In the genomic region with DNA sequence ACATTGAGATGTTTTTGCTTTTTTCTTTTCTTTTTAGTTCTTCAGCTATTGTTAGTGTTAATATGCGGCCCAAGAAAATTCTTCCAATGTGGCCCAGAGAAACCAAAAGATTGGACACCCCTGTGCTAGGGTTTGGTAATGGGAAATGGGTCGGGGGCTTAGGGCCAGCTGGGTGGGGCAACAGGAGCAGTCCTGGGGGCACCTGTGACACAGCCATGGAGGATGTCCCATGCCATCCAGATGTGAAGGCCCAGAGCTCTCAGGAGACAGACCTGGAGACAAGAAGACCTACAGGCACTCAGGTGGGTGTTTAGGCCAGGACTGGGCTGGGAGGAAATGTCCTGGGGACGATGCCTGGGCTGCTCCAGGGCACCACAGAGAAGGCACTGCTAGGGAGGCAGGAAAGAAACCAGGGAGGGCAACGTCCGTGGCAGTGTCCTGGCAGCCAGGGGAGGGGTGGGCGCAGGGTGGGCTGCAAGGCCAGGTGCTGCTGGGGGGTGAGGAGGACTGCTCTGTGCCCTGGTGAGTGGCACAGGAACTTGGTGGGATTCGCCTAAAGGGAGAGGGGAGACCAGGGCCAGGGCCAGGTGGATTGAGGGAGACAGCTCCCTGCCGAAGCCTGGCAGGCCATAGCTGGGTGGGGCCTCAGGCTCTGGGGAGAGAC, we compare ENCODE assay signal across 21 cellular contexts. TPM values are rescaled to one million over a fixed set of nuclear protein-coding genes. Genes with fewer than 3 reads are reported as not detected.
DNase-seq lines count a peak whose midpoint lies in the region; ATAC-seq and TF ChIP-seq lines count a peak whose summit lies in the region.
"Had no signal": no experiment of that assay in that cellular context is flagged by ENCODE, and none has a peak within 500 bp of the region (broad histone marks: within the 10 kb centered on the region; RNA-seq: fewer than 3 reads in every experiment).

No MANE protein-coding gene starts in this region.

- RAD21 ChIA-PET in HCT116 (lab: Charles Lee; ENCODE audit: low non-redundant PET in 1 of 2, low total read pairs in 2 of 2, uncharacterized antibody in 2 of 2, unreplicated experiment in 2 of 2), result no interaction called here

- H3K79me1 ChIP-seq in trophoblast cell (ENCODE audit: low read length), result peaks cover 6% of the 10 kb centered on the region

- ATAC-seq in CD4-positive, alpha-beta T cell (ENCODE audit: poor library complexity), result no peak
- ATAC-seq in HCT116, result no peak
- no peak for ATAC-seq in heart right ventricle
- no peak for ATAC-seq in HG03439 (IDR thresholded peaks at IDR 0.05; ENCODE audit: unreplicated experiment)
- ATAC-seq: mucosa of descending colon had no signal

- no peak overlapping the region for H3K4ac ChIP-seq in trophoblast cell (ENCODE audit: low read depth, low read length)

- no peak overlapping the region for H3K18ac ChIP-seq in trophoblast cell (ENCODE audit: low read length)

- no peak overlapping the region for H2BK120ac ChIP-seq in trophoblast cell (ENCODE audit: insufficient read depth, low read length, poor library complexity)

- no peak overlapping the region for H2BK12ac ChIP-seq in trophoblast cell (ENCODE audit: low read length)

- H3K27me3 Mint-ChIP-seq in CD4-positive, alpha-beta T cell, result no peaks in the 10 kb centered on the region
- no peaks in the 10 kb centered on the region for H3K27me3 Mint-ChIP-seq in dendritic cell treated with granulocyte-macrophage colony-stimulating factor and Interleukin-4, amounts not matched to agents 40 ng/mL and 50 ng/mL, for 4 days

- no peak overlapping the region for H3K14ac ChIP-seq in trophoblast cell (ENCODE audit: low read length)

- no peak overlapping the region for H2AK5ac ChIP-seq in trophoblast cell (ENCODE audit: low read length)

- H3K27ac Mint-ChIP-seq in CD4-positive, alpha-beta T cell, result peak overlapping the region; percentile 64
- peak overlapping the region; percentile 51 for H3K27ac Mint-ChIP-seq in dendritic cell treated with granulocyte-macrophage colony-stimulating factor and Interleukin-4, amounts not matched to agents 40 ng/mL and 50 ng/mL, for 4 days

- no peaks in the 10 kb centered on the region; a peak in 1 of 4 replicates for H3K4me1 ChIP-seq in HCT116 (ENCODE audit: control insufficient read depth in 1 of 2, insufficient read depth in 2 of 2, low read length in 2 of 2)
- H3K4me1 ChIP-seq in trophoblast cell (ENCODE audit: control insufficient read depth in 1 of 2, insufficient read depth in 2 of 2, low read length in 2 of 2), result peaks cover 4 to 14% of the 10 kb centered on the region in 2 experiments
- H3K4me1 ChIP-seq in heart right ventricle, result peaks cover 4 to 51% (median 16%) of the 10 kb centered on the region in 9 donors
- H3K4me1 ChIP-seq: right lobe of liver, thyroid gland had no signal

- H3K4me2 ChIP-seq in HCT116 (ENCODE audit: low read length) (no peak overlapping the region), trophoblast cell (ENCODE audit: low read length) (no peak overlapping the region)

- H3K79me2 ChIP-seq in HCT116 (ENCODE audit: insufficient read depth, low read length) (no peaks in the 10 kb centered on the region), trophoblast cell (ENCODE audit: control insufficient read depth, insufficient read depth, low read length, poor library complexity) (peaks cover 2% of the 10 kb centered on the region)

- H3K36me3 Mint-ChIP-seq in CD4-positive, alpha-beta T cell (ENCODE audit: low read depth), result peaks cover 52% of the 10 kb centered on the region
- H3K36me3 Mint-ChIP-seq in dendritic cell treated with granulocyte-macrophage colony-stimulating factor and Interleukin-4, amounts not matched to agents 40 ng/mL and 50 ng/mL, for 4 days (ENCODE audit: low read depth), result peaks cover 99% of the 10 kb centered on the region

- no peak overlapping the region for H4K91ac ChIP-seq in trophoblast cell (ENCODE audit: low read depth, low read length)

- H2BK5ac ChIP-seq in trophoblast cell (ENCODE audit: low read depth, low read length, poor library complexity), result no peak overlapping the region

- H4K20me1 ChIP-seq in HCT116 (ENCODE audit: insufficient read depth), result no peaks in the 10 kb centered on the region

- H3K23ac ChIP-seq in trophoblast cell (ENCODE audit: low read length), result no peak overlapping the region

- no peak for TF ChIP-seq RAD21 in HCT116 (IDR thresholded peaks at IDR 0.05; ENCODE audit: low read depth)

- H3K9me3 Mint-ChIP-seq in CD4-positive, alpha-beta T cell, result no peaks in the 10 kb centered on the region
- no peaks in the 10 kb centered on the region for H3K9me3 Mint-ChIP-seq in dendritic cell treated with granulocyte-macrophage colony-stimulating factor and Interleukin-4, amounts not matched to agents 40 ng/mL and 50 ng/mL, for 4 days

- no peak overlapping the region for H3K9ac ChIP-seq in HCT116 (ENCODE audit: low read length)
- H3K9ac ChIP-seq in trophoblast cell (ENCODE audit: low read length), result no peak overlapping the region
- H3K9ac ChIP-seq: GM23248 had no signal

- no peaks in the 10 kb centered on the region for H3K9me3 ChIP-seq in CD4-positive, alpha-beta T cell (ENCODE audit: control insufficient read depth, low read length)
- no peaks in the 10 kb centered on the region for H3K9me3 ChIP-seq in HCT116 (ENCODE audit: control insufficient read depth in 1 of 2, insufficient read depth in 1 of 2, low read depth in 1 of 2, low read length in 2 of 2)
- H3K9me3 ChIP-seq in trophoblast cell (ENCODE audit: insufficient read depth, low read depth, low read length), result peaks cover 5% of the 10 kb centered on the region
- H3K9me3 ChIP-seq in heart right ventricle, result no peaks in the 10 kb centered on the region
- H3K9me3 ChIP-seq: left lung, mucosa of descending colon, ovary, right lobe of liver, thyroid gland had no signal

- no CpG with 5 or more reads among the region's 8 CpGs for WGBS in trophoblast cell (ENCODE audit: extremely low coverage, insufficient coverage, insufficient read length)
- 89 to 92% methylated on average over 8 of the region's 8 CpGs for WGBS in heart right ventricle, 2 donors

- H4K12ac ChIP-seq in trophoblast cell (ENCODE audit: low read depth, low read length), result no peak overlapping the region

- CTCF ChIA-PET in CD4-positive, alpha-beta T cell (lab: Charles Lee), result interaction anchor here (1.9 kb wide), 1 partner anchor 47 kb away, joined by 11 read pairs; no protein-coding TSS in a partner anchor
- CTCF ChIA-PET in HCT116 (lab: Charles Lee), result interaction anchor here (1.3 kb wide), 1 partner anchor 46 kb away, joined by 4 read pairs; no protein-coding TSS in a partner anchor

- no peaks in the 10 kb centered on the region for H3K27me3 ChIP-seq in CD4-positive, alpha-beta T cell (ENCODE audit: control insufficient read depth, insufficient read depth, low read length)
- H3K27me3 ChIP-seq in HCT116 (ENCODE audit: insufficient read depth, low read length) (no peaks in the 10 kb centered on the region), trophoblast cell (ENCODE audit: insufficient read depth, low read length) (no peaks in the 10 kb centered on the region), heart right ventricle (no peaks in the 10 kb centered on the region)
- H3K27me3 ChIP-seq: left lung, ovary, right lobe of liver, thyroid gland had no signal

- H3K4me3 ChIP-seq in HCT116 (replicated peaks in 1 of 2; ENCODE audit: low read depth in 1 of 2, low read length in 2 of 2), result no peak overlapping the region
- peak overlapping the region; percentile 13 for H3K4me3 ChIP-seq in trophoblast cell (ENCODE audit: low read depth, low read length)
- no peak overlapping the region for H3K4me3 ChIP-seq in heart right ventricle
- H3K4me3 ChIP-seq: GM23248, left lung, mucosa of descending colon, ovary, right lobe of liver, thyroid gland had no signal

- H3K4me1 Mint-ChIP-seq in CD4-positive, alpha-beta T cell (ENCODE audit: low read depth), result peaks cover 4% of the 10 kb centered on the region
- peaks cover 76% of the 10 kb centered on the region for H3K4me1 Mint-ChIP-seq in dendritic cell treated with granulocyte-macrophage colony-stimulating factor and Interleukin-4, amounts not matched to agents 40 ng/mL and 50 ng/mL, for 4 days (ENCODE audit: low read depth)

- no peak overlapping the region for H4K8ac ChIP-seq in trophoblast cell (ENCODE audit: low read depth, low read length)

- POLR2A ChIA-PET in CD4-positive, alpha-beta T cell (lab: Charles Lee), result interaction anchor here (0.8 kb wide), 1 partner anchor 46 kb away, joined by 4 read pairs; no protein-coding TSS in a partner anchor
- POLR2A ChIA-PET in HCT116 (lab: Charles Lee), result no interaction called here

- H3K9me2 ChIP-seq in HCT116 (ENCODE audit: insufficient read depth), result no peaks in the 10 kb centered on the region

- BruUV-seq in HCT116 (replicated peaks; lab: Mats Ljungman, UMichigan), result no TSS peak

- H3K36me3 ChIP-seq in HCT116 (ENCODE audit: control insufficient read depth in 1 of 2, insufficient read depth in 2 of 2, low read length in 2 of 2) (peaks cover 2 to 12% of the 10 kb centered on the region in 2 experiments; a peak in 2 of 4 replicates), trophoblast cell (ENCODE audit: control insufficient read depth in 1 of 2, insufficient read depth in 2 of 2, low read length in 2 of 2) (peaks cover 21 to 33% of the 10 kb centered on the region in 2 experiments), heart right ventricle (peaks cover 0 to 73% (median 0%) of the 10 kb centered on the region in 9 donors)
- H3K36me3 ChIP-seq: ovary, right lobe of liver, thyroid gland had no signal

- H3K4me3 Mint-ChIP-seq in CD4-positive, alpha-beta T cell, result peak overlapping the region; percentile 7
- no peak overlapping the region for H3K4me3 Mint-ChIP-seq in dendritic cell treated with granulocyte-macrophage colony-stimulating factor and Interleukin-4, amounts not matched to agents 40 ng/mL and 50 ng/mL, for 4 days

- no peak for TF ChIP-seq POLR2A in HCT116 (IDR thresholded peaks at IDR 0.05; ENCODE audit: borderline replicate concordance, extremely low read depth, insufficient read depth, insufficient read length)

- H2AFZ ChIP-seq in HCT116 (ENCODE audit: low read depth, low read length, poor library complexity, severe bottlenecking) (no peak overlapping the region), trophoblast cell (ENCODE audit: insufficient read depth, low read length, poor library complexity) (no peak overlapping the region)
- H2AFZ ChIP-seq: GM23248 had no signal

- H3K27ac ChIP-seq in CD4-positive, alpha-beta T cell (ENCODE audit: low read depth, low read length), result no peak overlapping the region
- H3K27ac ChIP-seq in HCT116 (ENCODE audit: low read depth, low read length) (no peak overlapping the region), trophoblast cell (ENCODE audit: low read depth, low read length) (no peak overlapping the region), heart right ventricle (no peak overlapping the region)
- H3K27ac ChIP-seq: GM23248, left lung, ovary, right lobe of liver, thyroid gland had no signal

- no peak for TF ChIP-seq CTCF in CD4-positive, alpha-beta T cell (IDR thresholded peaks at IDR 0.05)
- no peak for TF ChIP-seq CTCF in HCT116 (IDR thresholded peaks at IDR 0.05 in 2 of 3, conservative IDR thresholded peaks at IDR 0.05 in 1 of 3; ENCODE audit: borderline replicate concordance in 1 of 3, insufficient read depth in 1 of 3, low read depth in 2 of 3, low read length in 2 of 3)
- no peak for TF ChIP-seq CTCF in heart right ventricle (IDR thresholded peaks at IDR 0.05)

- intact Hi-C loops in CD4-positive, alpha-beta T cell (cut with DNase I, micrococcal nuclease), result loop anchor here in 1 of 2 experiments (10.0 kb wide), 1 partner anchor 93 kb away; a partner anchor contains a TSS
- intact Hi-C loops in HCT116 (cut with micrococcal nuclease), result no loop called here
- intact Hi-C loops in dendritic cell treated with granulocyte-macrophage colony-stimulating factor and Interleukin-4, amounts not matched to agents 40 ng/mL and 50 ng/mL, for 4 days (cut with micrococcal nuclease), result no loop called here
- intact Hi-C loops in heart right ventricle (cut with DNase I), result loop anchor here in 3 of 10 donors (5.0 to 10.0 kb wide), 4 partner anchors 90 to 265 kb away; a partner anchor contains a TSS

- no peak for DNase-seq in CD4-positive, alpha-beta T cell
- DNase-seq in HCT116 (ENCODE audit: low read depth, low spot score) (no peak), trophoblast cell (no peak), heart right ventricle (no peak), NCI-H2081 treated with DMSO at 0.1 percent for 48 hours (lab: John Stamatoyannopoulos, UW) (no peak)
- DNase-seq: AML-193; anterior cingulate cortex; effector CD4-positive, alpha-beta T cell; EL; GM23248; NCI-H1417; NCI-H2171; NCI-H526 treated with DMSO at 0.1 percent for 48 hours; stimulated activated naive CD4-positive, alpha-beta T cell; thyroid gland had no signal

RNA-seq across cellular contexts. Expression of a gene that starts 21.4 kb away (rescaled TPM):
- 100 to 1,000 TPM; 107 to 114 TPM for total RNA-seq in CD4-positive, alpha-beta T cell
- total RNA-seq in HCT116 (2021; ENCODE audit: unreplicated experiment), result 13.8 TPM
- 10.3 and 13.3 TPM in 2 replicates for polyA plus RNA-seq in HCT116 (2012)
- polyA plus RNA-seq in trophoblast cell (2013), result 24.5 and 27.6 TPM in 2 replicates
- total RNA-seq in heart right ventricle, result 1 to 10 TPM; 1.0 to 9.2 (median 2.7) TPM
- polyA plus RNA-seq in heart right ventricle, result 1 to 10 TPM; 2.0 to 5.6 TPM
